Comparison of ENCODE assay signal across 25 cellular contexts in genomic region chr9:116873441-116873840, GRCh38.
DNase-seq lines count a peak whose midpoint lies in the region; ATAC-seq, FAIRE-seq and TF ChIP-seq lines count a peak whose summit lies in the region.
"Had no signal": no experiment of that assay in that cellular context is flagged by ENCODE, and none has a peak within 500 bp of the region (broad histone marks: within the 10 kb centered on the region; RNA-seq: fewer than 3 reads in every experiment).

No MANE protein-coding gene starts in this region.

- peaks cover under 1% of the 10 kb centered on the region for H3F3A ChIP-seq in neural progenitor cell (ENCODE audit: low read depth)

- H3K9me3 ChIP-seq in K562 (replicated peaks; ENCODE audit: control insufficient read depth, insufficient read depth, low read depth, low read length) (no peaks in the 10 kb centered on the region), hepatocyte (ENCODE audit: low read depth) (no peaks in the 10 kb centered on the region), small intestine (ENCODE audit: control insufficient read depth, low read depth) (no peaks in the 10 kb centered on the region), neural progenitor cell (ENCODE audit: low read depth) (no peaks in the 10 kb centered on the region)

- ATAC-seq in K562 (no peak), HG02852 (IDR thresholded peaks at IDR 0.05; ENCODE audit: unreplicated experiment) (no peak)
- ATAC-seq: GM12878, HCT116 had no signal

- H3K36me3 ChIP-seq in K562 (ENCODE audit: control insufficient read depth, insufficient read depth, low read length) = no peaks in the 10 kb centered on the region
- no peaks in the 10 kb centered on the region for H3K36me3 ChIP-seq in hepatocyte (replicated peaks; ENCODE audit: insufficient read depth, low read depth)
- H3K36me3 ChIP-seq in small intestine (ENCODE audit: control insufficient read depth in 2 of 2, insufficient read depth in 2 of 2, low read length in 2 of 2) = no peaks in the 10 kb centered on the region
- H3K36me3 ChIP-seq in neural progenitor cell = no peaks in the 10 kb centered on the region
- H3K36me3 ChIP-seq: BLaER1 had no signal

- H3K9ac ChIP-seq in K562 (ENCODE audit: insufficient read depth in 1 of 2, low read depth in 2 of 2, low read length in 2 of 2) (no peak overlapping the region), neural progenitor cell (no peak overlapping the region)
- H3K9ac ChIP-seq: BLaER1 had no signal

- no peak for TF ChIP-seq CTCF in K562 (IDR thresholded peaks at IDR 0.05 in 2 of 3, conservative IDR thresholded peaks at IDR 0.05 in 1 of 3; ENCODE audit: insufficient read depth in 2 of 3, low read depth in 1 of 3, low read length in 3 of 3)
- no peak for TF ChIP-seq CTCF in hepatocyte (IDR thresholded peaks at IDR 0.05; ENCODE audit: poor library complexity)
- no peak for TF ChIP-seq CTCF in neural progenitor cell (IDR thresholded peaks at IDR 0.05)

- no peak for TF ChIP-seq RAD21 in K562 (CRISPR knock-in tag; conservative IDR thresholded peaks at IDR 0.05 in 1 of 2, IDR thresholded peaks at IDR 0.05 in 1 of 2)

- H3K27me3 ChIP-seq in K562 (ENCODE audit: control insufficient read depth in 2 of 2, insufficient read depth in 2 of 2, low read length in 2 of 2) (no peaks in the 10 kb centered on the region), hepatocyte (no peaks in the 10 kb centered on the region), small intestine (ENCODE audit: control insufficient read depth in 2 of 2, insufficient read depth in 2 of 2, low read length in 2 of 2) (no peaks in the 10 kb centered on the region), neural progenitor cell (no peaks in the 10 kb centered on the region)
- H3K27me3 ChIP-seq: BLaER1 had no signal

- no peak for TF ChIP-seq POLR2A in K562 (conservative IDR thresholded peaks at IDR 0.05)

- in situ Hi-C loops in K562 (cut with MboI) = no loop called here

- intact Hi-C loops in K562 (cut with micrococcal nuclease) = no loop called here
- intact Hi-C loops in activated naive CD4-positive, alpha-beta T cell treated with anti-CD3 and anti-CD28 coated beads for 36 hours (cut with micrococcal nuclease) = no loop called here

- H3K4me2 ChIP-seq in K562 (ENCODE audit: insufficient read depth, low read length) (no peak overlapping the region), hepatocyte (no peak overlapping the region), neural progenitor cell (no peak overlapping the region)

- no peaks in the 10 kb centered on the region for H3K9me1 ChIP-seq in K562 (ENCODE audit: control insufficient read depth, insufficient read depth, low read length)

- no peak overlapping the region for H3K4me3 Mint-ChIP-seq in activated naive CD4-positive, alpha-beta T cell treated with anti-CD3 and anti-CD28 coated beads for 36 hours
- H3K4me3 Mint-ChIP-seq in neural progenitor cell = no peak overlapping the region
- H3K4me3 Mint-ChIP-seq: B cell; CD4-positive, CD25-positive, alpha-beta regulatory T cell; CD8-positive, alpha-beta memory T cell; H9 had no signal

- DNase-seq in NCI-H82 (lab: John Stamatoyannopoulos, UW) = peak; percentile 42
- no peak for DNase-seq in NCI-H82 treated with DMSO at 0.1 percent for 48 hours (lab: John Stamatoyannopoulos, UW; ENCODE audit: unreplicated experiment)
- DNase-seq in K562 (ENCODE audit: extremely low read depth in 1 of 4, low spot score in 3 of 4) = no peak
- no peak for DNase-seq in hepatocyte (ENCODE audit: low spot score)
- DNase-seq in small intestine = peak; percentile 92
- no peak for DNase-seq in activated naive CD4-positive, alpha-beta T cell treated with anti-CD3 and anti-CD28 coated beads for 36 hours
- no peak for DNase-seq in neural progenitor cell (ENCODE audit: low spot score)
- DNase-seq: CD4-positive, CD25-positive, alpha-beta regulatory T cell; CD8-positive, alpha-beta memory T cell; DMS 273 treated with DMSO at 0.1 percent for 48 hours; DMS79; EL; GDM1; GOT3; H9 had no signal

- no peak for TF ChIP-seq EP300 in K562 (IDR thresholded peaks at IDR 0.05; ENCODE audit: low read length)

- no peaks in the 10 kb centered on the region for H3K4me1 ChIP-seq in K562 (replicated peaks in 1 of 2; ENCODE audit: control insufficient read depth in 2 of 2, insufficient read depth in 2 of 2, low read length in 2 of 2)
- H3K4me1 ChIP-seq in hepatocyte (ENCODE audit: insufficient read depth) = peaks cover 8% of the 10 kb centered on the region
- peaks cover 0 to 3% of the 10 kb centered on the region in 2 donors for H3K4me1 ChIP-seq in small intestine (ENCODE audit: control insufficient read depth in 2 of 2, insufficient read depth in 1 of 2, low read depth in 1 of 2, low read length in 1 of 2)
- H3K4me1 ChIP-seq in neural progenitor cell = peaks cover 2% of the 10 kb centered on the region

- peaks cover 18% of the 10 kb centered on the region for H3K9me3 Mint-ChIP-seq in activated naive CD4-positive, alpha-beta T cell treated with anti-CD3 and anti-CD28 coated beads for 36 hours
- peaks cover 21% of the 10 kb centered on the region for H3K9me3 Mint-ChIP-seq in neural progenitor cell

- H3K36me3 Mint-ChIP-seq in activated naive CD4-positive, alpha-beta T cell treated with anti-CD3 and anti-CD28 coated beads for 36 hours (ENCODE audit: low read depth) = peaks cover 3% of the 10 kb centered on the region
- H3K36me3 Mint-ChIP-seq in neural progenitor cell = no peaks in the 10 kb centered on the region
- H3K36me3 Mint-ChIP-seq: CD4-positive, CD25-positive, alpha-beta regulatory T cell; CD8-positive, alpha-beta memory T cell had no signal

- no peaks in the 10 kb centered on the region for H3K4me1 Mint-ChIP-seq in activated naive CD4-positive, alpha-beta T cell treated with anti-CD3 and anti-CD28 coated beads for 36 hours (ENCODE audit: low read depth)
- H3K4me1 Mint-ChIP-seq in neural progenitor cell = no peaks in the 10 kb centered on the region
- H3K4me1 Mint-ChIP-seq: B cell; CD4-positive, CD25-positive, alpha-beta regulatory T cell; CD8-positive, alpha-beta memory T cell had no signal

- BruUV-seq in K562 (replicated peaks; lab: Mats Ljungman, UMichigan) = no TSS peak

- H3K27me3 Mint-ChIP-seq in activated naive CD4-positive, alpha-beta T cell treated with anti-CD3 and anti-CD28 coated beads for 36 hours (ENCODE audit: low read depth) = peaks cover 5% of the 10 kb centered on the region
- no peaks in the 10 kb centered on the region for H3K27me3 Mint-ChIP-seq in neural progenitor cell (ENCODE audit: insufficient read depth, low read depth)
- H3K27me3 Mint-ChIP-seq: B cell; CD4-positive, CD25-positive, alpha-beta regulatory T cell had no signal

- H3K27ac ChIP-seq in K562 (ENCODE audit: extremely low read depth, low read depth, low read length) (no peak overlapping the region), hepatocyte (peak overlapping the region; percentile 42), small intestine (ENCODE audit: low read depth in 1 of 2, low read length in 1 of 2) (peak overlapping the region; percentile 15 to 22), neural progenitor cell (no peak overlapping the region)
- H3K27ac ChIP-seq: 22Rv1, BLaER1, C4-2B had no signal

- CTCF ChIA-PET in K562 (lab: Yijun Ruan, JAX; ENCODE audit: low intra/inter-chr PET ratio) = no interaction called here
- CTCF ChIA-PET in activated naive CD4-positive, alpha-beta T cell treated with anti-CD3 and anti-CD28 coated beads for 36 hours (lab: Charles Lee) = no interaction called here

- no peaks in the 10 kb centered on the region for H3K9me2 ChIP-seq in hepatocyte (replicated peaks; ENCODE audit: insufficient read depth)

- H2AFZ ChIP-seq in K562 (ENCODE audit: low read depth, low read length) (no peak overlapping the region), hepatocyte (no peak overlapping the region), neural progenitor cell (replicated peaks) (no peak overlapping the region)

- FAIRE-seq in K562 (lab: Jason Lieb, UNC) (no peak), small intestine (lab: Jason Lieb, UNC) (no peak)
- FAIRE-seq: A204.1, D721Med, GM12878, GM19239 had no signal

- no peak overlapping the region for H3K27ac Mint-ChIP-seq in activated naive CD4-positive, alpha-beta T cell treated with anti-CD3 and anti-CD28 coated beads for 36 hours
- no peak overlapping the region for H3K27ac Mint-ChIP-seq in neural progenitor cell
- H3K27ac Mint-ChIP-seq: B cell; CD4-positive, CD25-positive, alpha-beta regulatory T cell; CD8-positive, alpha-beta memory T cell had no signal

- WGBS in K562 (ENCODE audit: insufficient coverage, low coverage, missing lambda C conversion rate) = 0% methylated on average over 3 of the region's 3 CpGs
- WGBS in hepatocyte (ENCODE audit: low lambda C conversion rate, missing lambda C conversion rate) = 70% methylated on average over 3 of the region's 3 CpGs
- WGBS in small intestine, 3 donors = 14 to 44% (median 14%) methylated on average over 3 of the region's 3 CpGs

- H3K79me2 ChIP-seq in K562 (ENCODE audit: control insufficient read depth, insufficient read depth, low read length) (no peaks in the 10 kb centered on the region), hepatocyte (no peaks in the 10 kb centered on the region), neural progenitor cell (ENCODE audit: low read depth) (no peaks in the 10 kb centered on the region)

- no peak overlapping the region for H3K4me3 ChIP-seq in K562
- no peak overlapping the region for H3K4me3 ChIP-seq in hepatocyte
- no peak overlapping the region for H3K4me3 ChIP-seq in small intestine (ENCODE audit: low read depth in 1 of 2, low read length in 2 of 2)
- H3K4me3 ChIP-seq in neural progenitor cell = no peak overlapping the region
- H3K4me3 ChIP-seq: BLaER1, GM12878 had no signal

- POLR2A ChIA-PET in K562 (lab: Yijun Ruan, JAX) = no interaction called here

- H4K20me1 ChIP-seq in K562 (replicated peaks; ENCODE audit: control insufficient read depth, insufficient read depth, low read length) = no peaks in the 10 kb centered on the region
- no peaks in the 10 kb centered on the region for H4K20me1 ChIP-seq in hepatocyte (ENCODE audit: insufficient read depth, poor library complexity, severe bottlenecking)
- no peaks in the 10 kb centered on the region for H4K20me1 ChIP-seq in neural progenitor cell (ENCODE audit: low read depth)
- H4K20me1 ChIP-seq: BLaER1 had no signal

TF ChIP-seq in K562, 482 proteins besides CTCF, POLR2A, EP300 and RAD21 (continues in another document):
- TF ChIP-seq TFE3 (CRISPR knock-in tag; IDR thresholded peaks at IDR 0.05) (no peak), CHD2 (IDR thresholded peaks at IDR 0.05; ENCODE audit: low read depth, low read length) (0 out of 2 replicates have a peak, but pooled peaks have one; percentile 20)

Comparison
In these comparisons a context has a peak if more than half of its experiments do, and no peak if none do; other contexts are left out.
1. DNase-seq: peak in NCI-H82 (single experiment) and small intestine (single experiment); none in NCI-H82 treated with DMSO at 0.1 percent for 48 hours (single experiment), K562 (0 of 4), hepatocyte (single experiment), activated naive CD4-positive, alpha-beta T cell treated with anti-CD3 and anti-CD28 coated beads for 36 hours (single experiment) and neural progenitor cell (single experiment).
2. H3K27ac ChIP-seq: peak in hepatocyte (single experiment) and small intestine (2 of 2); none in K562 (single experiment) and neural progenitor cell (single experiment).